Comparison of ENCODE assay signal across 17 cellular contexts in the genomic region with DNA sequence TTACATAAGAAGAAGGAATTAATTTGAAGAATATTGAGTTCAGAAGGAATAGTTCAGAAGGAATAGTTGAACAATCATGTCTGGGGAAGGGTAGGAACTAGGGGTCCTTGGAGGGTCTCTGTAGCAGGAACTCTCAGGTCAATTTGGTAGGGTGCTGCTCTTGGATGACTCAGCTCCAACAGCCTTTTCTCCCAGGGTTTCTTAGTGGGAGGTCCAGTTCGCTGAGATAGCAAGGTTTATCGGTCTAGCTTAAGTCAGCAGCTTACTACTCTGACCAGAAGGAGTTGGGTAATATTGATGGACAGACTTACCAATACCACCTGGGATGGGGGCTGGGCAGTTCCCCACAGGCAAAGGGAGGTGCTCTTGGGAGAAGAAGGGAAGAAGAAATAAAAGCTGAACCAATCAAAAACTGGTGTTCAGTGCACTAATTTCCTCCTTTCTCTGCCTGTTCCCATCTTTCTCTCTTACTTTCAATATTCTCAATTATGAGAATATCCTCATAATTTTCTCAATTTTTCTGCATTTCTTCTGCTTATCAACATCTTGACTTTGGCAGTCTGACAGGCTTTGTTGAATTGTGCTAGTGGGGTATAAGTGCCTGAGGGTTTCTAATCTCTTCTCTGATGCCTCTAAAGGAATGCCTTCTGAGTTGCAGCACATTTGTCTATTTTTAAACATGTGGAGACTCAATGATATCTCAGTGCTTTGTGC. TPM values are rescaled to one million over a fixed set of nuclear protein-coding genes. Genes with fewer than 3 reads are reported as not detected.
DNase-seq lines count a peak whose midpoint lies in the region; TF ChIP-seq lines count a peak whose summit lies in the region.
"Had no signal": no experiment of that assay in that cellular context is flagged by ENCODE, and none has a peak within 500 bp of the region (broad histone marks: within the 10 kb centered on the region; RNA-seq: fewer than 3 reads in every experiment).

No MANE protein-coding gene starts in this region.

- no peak overlapping the region for H3K4me3 ChIP-seq in endodermal cell (ENCODE audit: low read length)
- H3K4me3 ChIP-seq: thoracic aorta had no signal

- peaks cover 12% of the 10 kb centered on the region for H3K27me3 ChIP-seq in endodermal cell (ENCODE audit: control insufficient read depth, insufficient read depth, low read length, poor library complexity, severe bottlenecking)

- H3K27ac ChIP-seq in endodermal cell (ENCODE audit: low read depth, low read length): no peak overlapping the region
- H3K27ac ChIP-seq: RWPE1, thoracic aorta had no signal

- peak overlapping the region; percentile 13 for H3K27ac Mint-ChIP-seq in endodermal cell
- H3K27ac Mint-ChIP-seq: CD4-positive, alpha-beta T cell had no signal

- no peaks in the 10 kb centered on the region for H3K9me3 Mint-ChIP-seq in endodermal cell
- H3K9me3 Mint-ChIP-seq: CD4-positive, alpha-beta T cell had no signal

- no peaks in the 10 kb centered on the region for H3K36me3 ChIP-seq in endodermal cell (ENCODE audit: control insufficient read depth, insufficient read depth, low read length)
- H3K36me3 ChIP-seq: thoracic aorta had no signal

- no peak overlapping the region for H3K9ac ChIP-seq in endodermal cell (ENCODE audit: extremely low read depth, low read length, poor library complexity, severe bottlenecking)

- peaks cover 3% of the 10 kb centered on the region for H3K27me3 Mint-ChIP-seq in endodermal cell (ENCODE audit: insufficient read depth)
- H3K27me3 Mint-ChIP-seq: CD4-positive, alpha-beta T cell had no signal

- H3K9me3 ChIP-seq in endodermal cell (ENCODE audit: control insufficient read depth, low read length): no peaks in the 10 kb centered on the region
- H3K9me3 ChIP-seq: thoracic aorta had no signal

- no peak overlapping the region for H3K4me3 Mint-ChIP-seq in endodermal cell
- H3K4me3 Mint-ChIP-seq: CD4-positive, alpha-beta T cell had no signal

- 95% methylated on average over 2 of the region's 2 CpGs; no CpG with 5 or more reads in 1 of the 2 experiments for WGBS in endodermal cell (ENCODE audit: insufficient coverage in 1 of 2, insufficient read length in 1 of 2), 2 experiments

- peaks cover 34% of the 10 kb centered on the region for H3K4me1 Mint-ChIP-seq in endodermal cell

- H3K36me3 Mint-ChIP-seq in endodermal cell (ENCODE audit: low read depth): no peaks in the 10 kb centered on the region

- no peak for TF ChIP-seq CTCF in endodermal cell (conservative IDR thresholded peaks at IDR 0.05)

- H3K4me1 ChIP-seq in endodermal cell (ENCODE audit: control insufficient read depth, insufficient read depth, low read length): peaks cover 8% of the 10 kb centered on the region

- DNase-seq in EH (ENCODE audit: low read depth) (peak; percentile 46), OCI-M2 (lab: John Stamatoyannopoulos, UW; ENCODE audit: unreplicated experiment) (peak; percentile 80), endodermal cell (peak; percentile 53), kidney tubule cell (ENCODE audit: low spot score) (peak; percentile 13), T-helper 1 cell (no peak), NCI-H1092 treated with DMSO at 0.1 percent for 48 hours (lab: John Stamatoyannopoulos, UW) (no peak), cerebellar nuclear complex (lab: John Stamatoyannopoulos, UW) (no peak), germinal center (ENCODE audit: low spot score) (no peak)
- DNase-seq: activated gamma-delta T cell; CD4-positive, alpha-beta T cell; DMS79 treated with DMSO at 0.1 percent for 48 hours; MV-4-11; NCI-H2029 treated with DMSO at 0.1 percent for 48 hours; NCI-H446; stimulated activated CD4-positive, alpha-beta T cell treated with anti-CD3 and anti-CD28 coated beads, Interleukin-15, amount 100 ng/mL, for 24 hours had no signal

RNA-seq across cellular contexts. Expression of a gene that starts 14.4 kb away (rescaled TPM):
- total RNA-seq in endodermal cell: 1 to 10 TPM; 1.8 to 3.0 TPM
- 2.9 TPM for polyA plus RNA-seq in endodermal cell (2013, experiment 1 of 2)
- polyA plus RNA-seq in endodermal cell (2013, experiment 2 of 2): 1.8 TPM
- total RNA-seq: CD4-positive, alpha-beta T cell had no signal

Comparison
In these comparisons a context has a peak if more than half of its experiments do, and no peak if none do; other contexts are left out.
1. DNase-seq: peak in EH (single experiment), OCI-M2 (single experiment), endodermal cell (single experiment) and kidney tubule cell (single experiment); none in T-helper 1 cell (0 of 5), NCI-H1092 treated with DMSO at 0.1 percent for 48 hours (single experiment), cerebellar nuclear complex (0 of 2) and germinal center (single experiment).